Comparison of ENCODE assay signal across 13 cellular contexts in genomic region chr9:16134351-16134750, GRCh38.
"Had no signal": no experiment of that assay in that cellular context is flagged by ENCODE, and none has a peak within 500 bp of the region (broad histone marks: within the 10 kb centered on the region; RNA-seq: fewer than 3 reads in every experiment).

No MANE protein-coding gene starts in this region.

- H3K9me3 ChIP-seq: left lung, vagina had no signal

- H3K27ac ChIP-seq: left lung, tibial nerve, vagina, VCaP had no signal

- H3K9me3 Mint-ChIP-seq: activated naive CD4-positive, alpha-beta T cell treated with anti-CD3 and anti-CD28 coated beads, Interleukin-2, amount 50 U/mL, for 24 hours had no signal

- H3K4me3 Mint-ChIP-seq: activated naive CD4-positive, alpha-beta T cell treated with anti-CD3 and anti-CD28 coated beads, Interleukin-2, amount 50 U/mL, for 24 hours; T-helper 17 cell had no signal

- ATAC-seq: T-helper 17 cell had no signal

- H3K27me3 ChIP-seq: left lung, tibial nerve, vagina had no signal

- H3K4me1 Mint-ChIP-seq: activated naive CD4-positive, alpha-beta T cell treated with anti-CD3 and anti-CD28 coated beads, Interleukin-2, amount 50 U/mL, for 24 hours; T-helper 17 cell had no signal

- H3K27ac Mint-ChIP-seq: activated naive CD4-positive, alpha-beta T cell treated with anti-CD3 and anti-CD28 coated beads, Interleukin-2, amount 50 U/mL, for 24 hours; progenitor cell of endocrine pancreas; T-helper 17 cell had no signal

- DNase-seq: activated CD4-positive, CD25-positive, alpha-beta regulatory T cell treated with anti-CD3 and anti-CD28 coated beads, Interleukin-2, amount 50 U/mL, for 72 hours; activated gamma-delta T cell; effector memory CD4-positive, alpha-beta T cell; left lung; occipital lobe; stimulated activated CD4-positive, alpha-beta T cell treated with anti-CD3 and anti-CD28 coated beads, Interleukin-12 subunit alpha, Interleukin-12 subunit beta, amount 100 ng/mL, for 4 hours; stimulated activated naive CD4-positive, alpha-beta T cell; T-helper 17 cell had no signal

- H3K36me3 Mint-ChIP-seq: activated naive CD4-positive, alpha-beta T cell treated with anti-CD3 and anti-CD28 coated beads, Interleukin-2, amount 50 U/mL, for 24 hours had no signal

- H3K36me3 ChIP-seq: left lung, tibial nerve, vagina had no signal

- H3K4me3 ChIP-seq: left lung, tibial nerve, vagina had no signal
